8 cellular contexts compared by ENCODE assay signal in genomic region chr1:115089443-115090340, GRCh38. TPM values are rescaled to one million over a fixed set of nuclear protein-coding genes. Genes with fewer than 3 reads are reported as not detected.
DNase-seq lines count a peak whose midpoint lies in the region; ATAC-seq and TF ChIP-seq lines count a peak whose summit lies in the region.

Gene TSPAN2, minus strand, starts transcription at chr1:115089503. Its CDS starts 71 bp downstream, at chr1:115089432.

- H3K27me3 ChIP-seq in ACC112 (ENCODE audit: insufficient read depth, low read length) (no peaks in the 10 kb centered on the region), HL-60 (ENCODE audit: insufficient read depth, poor library complexity, severe bottlenecking) (no peaks in the 10 kb centered on the region), right lobe of liver (no peaks in the 10 kb centered on the region)

- no peaks in the 10 kb centered on the region for H3K9me3 Mint-ChIP-seq in activated CD4-positive, alpha-beta T cell treated with anti-CD3 and anti-CD28 coated beads for 36 hours (ENCODE audit: low read depth)
- peaks cover 6% of the 10 kb centered on the region for H3K9me3 Mint-ChIP-seq in dendritic cell treated with granulocyte-macrophage colony-stimulating factor and Interleukin-4, amounts not matched to agents 40 ng/mL and 50 ng/mL, for 4 days

- CTCF ChIA-PET in activated CD4-positive, alpha-beta T cell treated with anti-CD3 and anti-CD28 coated beads for 36 hours (lab: Charles Lee): interaction anchor here (0.5 to 1.1 kb wide), 2 partner anchors 12 to 36 kb away, joined by 3 read pairs; no protein-coding TSS in a partner anchor

- TF ChIP-seq CTCF in HL-60 (IDR thresholded peaks at IDR 0.05; ENCODE audit: insufficient read depth, low read length): no peak
- no peak for TF ChIP-seq CTCF in right lobe of liver (IDR thresholded peaks at IDR 0.05)

- peak within 1 kb of the TSS; percentile 87 for H2AFZ ChIP-seq in ACC112 (ENCODE audit: low read length, unreplicated experiment)

- no peak for TF ChIP-seq POLR2A in right lobe of liver (IDR thresholded peaks at IDR 0.05)

- POLR2A ChIA-PET in activated CD4-positive, alpha-beta T cell treated with anti-CD3 and anti-CD28 coated beads for 36 hours (lab: Charles Lee): no interaction called here

- H3K27me3 Mint-ChIP-seq in activated CD4-positive, alpha-beta T cell treated with anti-CD3 and anti-CD28 coated beads for 36 hours: peaks cover 3% of the 10 kb centered on the region
- peaks cover 12% of the 10 kb centered on the region for H3K27me3 Mint-ChIP-seq in dendritic cell treated with granulocyte-macrophage colony-stimulating factor and Interleukin-4, amounts not matched to agents 40 ng/mL and 50 ng/mL, for 4 days

- intact Hi-C loops in activated CD4-positive, alpha-beta T cell treated with anti-CD3 and anti-CD28 coated beads for 36 hours (cut with DNase I, micrococcal nuclease): loop anchor here (1.0 to 10.0 kb wide), 4 partner anchors 10 to 745 kb away; no protein-coding TSS in a partner anchor
- intact Hi-C loops in dendritic cell treated with granulocyte-macrophage colony-stimulating factor and Interleukin-4, amounts not matched to agents 40 ng/mL and 50 ng/mL, for 4 days (cut with micrococcal nuclease): loop anchor here (5.0 kb wide), 1 partner anchor 32 kb away; no protein-coding TSS in a partner anchor
- intact Hi-C loops in right lobe of liver (cut with DNase I): no loop called here

- DNase-seq in HL-60 (ENCODE audit: low read depth in 1 of 2, low spot score in 1 of 2) (peak in 1 of 2 experiments; percentile 62), right lobe of liver (peak in 2 of 3 donors; percentile 49 to 67), RPMI8226 (no peak), HuH-7 (ENCODE audit: low spot score) (no peak)
- DNase-seq in activated CD4-positive, alpha-beta T cell treated with anti-CD3 and anti-CD28 coated beads for 36 hours: peak; percentile 65
- DNase-seq in stimulated activated CD4-positive, alpha-beta T cell treated with anti-CD3 and anti-CD28 coated beads, TNF-alpha, amount 100 ng/mL, for 48 hours (ENCODE audit: low read depth in 3 of 3): peak; percentile 8 to 33 (median 12)

- H3K4me3 Mint-ChIP-seq in activated CD4-positive, alpha-beta T cell treated with anti-CD3 and anti-CD28 coated beads for 36 hours: peak within 1 kb of the TSS; percentile 70
- H3K4me3 Mint-ChIP-seq in dendritic cell treated with granulocyte-macrophage colony-stimulating factor and Interleukin-4, amounts not matched to agents 40 ng/mL and 50 ng/mL, for 4 days: peak within 1 kb of the TSS; percentile 81

- no peaks in the 10 kb centered on the region for H3K9me3 ChIP-seq in right lobe of liver

- H3K79me2 ChIP-seq in ACC112 (ENCODE audit: control insufficient read depth, insufficient read depth, low read length, unreplicated experiment): no peaks in the 10 kb centered on the region

- peak within 1 kb of the TSS; percentile 23; the same call in 1 of the 2 replicates for H3K27ac ChIP-seq in ACC112 (ENCODE audit: low read depth, low read length)
- H3K27ac ChIP-seq in HL-60 (replicated peaks): peak within 1 kb of the TSS; percentile 79
- H3K27ac ChIP-seq in right lobe of liver: no peak within 1 kb of the TSS

- no peaks in the 10 kb centered on the region for H3K36me3 Mint-ChIP-seq in activated CD4-positive, alpha-beta T cell treated with anti-CD3 and anti-CD28 coated beads for 36 hours (ENCODE audit: low read depth)
- no peaks in the 10 kb centered on the region for H3K36me3 Mint-ChIP-seq in dendritic cell treated with granulocyte-macrophage colony-stimulating factor and Interleukin-4, amounts not matched to agents 40 ng/mL and 50 ng/mL, for 4 days (ENCODE audit: low read depth)

- peaks cover 32% of the 10 kb centered on the region for H3K4me1 Mint-ChIP-seq in activated CD4-positive, alpha-beta T cell treated with anti-CD3 and anti-CD28 coated beads for 36 hours
- peaks cover 46% of the 10 kb centered on the region for H3K4me1 Mint-ChIP-seq in dendritic cell treated with granulocyte-macrophage colony-stimulating factor and Interleukin-4, amounts not matched to agents 40 ng/mL and 50 ng/mL, for 4 days (ENCODE audit: low read depth)

- peak; percentile 80 for ATAC-seq in activated CD4-positive, alpha-beta T cell treated with anti-CD3 and anti-CD28 coated beads for 36 hours
- peak; percentile 53 to 71 (median 60) for ATAC-seq in right lobe of liver

- 7% methylated on average over 11 of the region's 66 CpGs for WGBS in right lobe of liver (ENCODE audit: insufficient coverage, low coverage, low lambda C conversion rate, missing lambda C conversion rate)

- H3K36me3 ChIP-seq in ACC112 (ENCODE audit: insufficient read depth, low read length) (no peaks in the 10 kb centered on the region), right lobe of liver (no peaks in the 10 kb centered on the region)

- H3K27ac Mint-ChIP-seq in activated CD4-positive, alpha-beta T cell treated with anti-CD3 and anti-CD28 coated beads for 36 hours: peak within 1 kb of the TSS; percentile 1
- peak within 1 kb of the TSS; percentile 62 for H3K27ac Mint-ChIP-seq in dendritic cell treated with granulocyte-macrophage colony-stimulating factor and Interleukin-4, amounts not matched to agents 40 ng/mL and 50 ng/mL, for 4 days

- peaks cover 4% of the 10 kb centered on the region for H3K4me1 ChIP-seq in ACC112 (ENCODE audit: control insufficient read depth, insufficient read depth, low read length, unreplicated experiment)
- H3K4me1 ChIP-seq in right lobe of liver: peaks cover 0 to 9% (median 0%) of the 10 kb centered on the region in 4 donors

- H3K4me3 ChIP-seq in ACC112 (ENCODE audit: low read depth, low read length) (peak within 1 kb of the TSS; percentile 90), HL-60 (replicated peaks; ENCODE audit: insufficient read depth, low read length) (peak within 1 kb of the TSS; percentile 81), right lobe of liver (peak within 1 kb of the TSS; percentile 37 to 52 (median 38))

RNA-seq across cellular contexts. Expression of gene TSPAN2, which starts in this region (rescaled TPM):
- total RNA-seq in activated CD4-positive, alpha-beta T cell treated with anti-CD3 and anti-CD28 coated beads for 36 hours: under 1 TPM; 0.69 to 0.91 TPM
- total RNA-seq in right lobe of liver: under 1 TPM in 4 of 6 experiments, not detected in 2; 0.35 to 0.55 (median 0.42) TPM

Comparison
In these comparisons a context has a peak if more than half of its experiments do, and no peak if none do; other contexts are left out.
1. Peak in DNase-seq and ATAC-seq in activated CD4-positive, alpha-beta T cell treated with anti-CD3 and anti-CD28 coated beads for 36 hours; RNA of the gene not detected or under 1 TPM.
2. Peak in DNase-seq, ATAC-seq and H3K4me3 ChIP-seq in right lobe of liver; RNA of the gene not detected or under 1 TPM.
3. H3K27ac ChIP-seq: peak in ACC112 (single experiment) and HL-60 (single experiment); none in right lobe of liver (0 of 3).
4. H3K4me3 ChIP-seq: peak in every context shown above with its lines; median percentile 90 in ACC112; 81 in HL-60; 38 in right lobe of liver.
5. DNase-seq: peak in stimulated activated CD4-positive, alpha-beta T cell treated with anti-CD3 and anti-CD28 coated beads, TNF-alpha, amount 100 ng/mL, for 48 hours (3 of 3); none in RPMI8226 (single experiment) and HuH-7 (single experiment).
6. intact Hi-C loops: an anchor here in activated CD4-positive, alpha-beta T cell treated with anti-CD3 and anti-CD28 coated beads for 36 hours (1.0 to 10.0 kb wide) and dendritic cell treated with granulocyte-macrophage colony-stimulating factor and Interleukin-4, amounts not matched to agents 40 ng/mL and 50 ng/mL, for 4 days (5.0 kb wide); none called in right lobe of liver.